In the genomic region with DNA sequence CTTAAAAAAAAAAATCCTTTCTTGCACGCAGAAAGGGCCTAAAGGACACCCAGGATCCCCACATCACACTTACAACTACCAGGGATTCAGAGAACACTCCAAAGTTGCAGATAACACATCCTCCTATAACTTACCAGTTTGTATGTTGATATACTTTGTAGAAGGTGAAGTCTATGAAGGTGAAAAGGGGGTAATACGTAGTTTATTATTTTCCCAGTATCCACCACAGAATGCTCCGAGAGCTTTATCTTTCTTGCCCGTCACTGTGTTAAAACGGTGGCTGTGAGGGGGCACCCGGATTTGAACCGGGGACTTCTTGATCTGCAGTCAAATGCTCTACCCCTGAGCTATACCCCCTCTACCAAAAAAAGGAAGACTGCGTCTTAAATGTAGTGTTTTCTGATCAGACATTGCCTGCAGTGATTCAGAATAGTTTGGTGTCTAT, we compare ENCODE assay signal across 11 cellular contexts. TPM values are rescaled to one million over a fixed set of nuclear protein-coding genes. Genes with fewer than 3 reads are reported as not detected.
DNase-seq lines count a peak whose midpoint lies in the region; ATAC-seq and TF ChIP-seq lines count a peak whose summit lies in the region.
"Had no signal": no experiment of that assay in that cellular context is flagged by ENCODE, and none has a peak within 500 bp of the region (broad histone marks: within the 10 kb centered on the region; RNA-seq: fewer than 3 reads in every experiment).

No MANE protein-coding gene starts in this region.

- POLR2A ChIA-PET in Caco-2 (lab: Charles Lee), result no interaction called here

- CTCF ChIA-PET in activated naive CD4-positive, alpha-beta T cell treated with anti-CD3 and anti-CD28 coated beads for 36 hours (lab: Charles Lee), result interaction anchor here (0.6 to 1.1 kb wide), 2 partner anchors 99 to 121 kb away, joined by 3 read pairs; no protein-coding TSS in a partner anchor
- CTCF ChIA-PET in Caco-2 (lab: Charles Lee), result no interaction called here

- peak overlapping the region; percentile 16 for H3K4me3 Mint-ChIP-seq in activated naive CD4-positive, alpha-beta T cell treated with anti-CD3 and anti-CD28 coated beads for 36 hours
- H3K4me3 Mint-ChIP-seq in activated T-helper 17 cell treated with anti-CD3 and anti-CD28 coated beads, Interleukin-2, amount 50 U/mL, for 72 hours, result no peak overlapping the region
- peak overlapping the region in 1 of 2 donors; percentile 60 for H3K4me3 Mint-ChIP-seq in stimulated activated naive B cell treated with anti-CD40 and anti-IgM and Interleukin-4, amounts not matched to agents 10 μg/mL and 1 μg/mL and 100 μg/mL, for 72 hours
- H3K4me3 Mint-ChIP-seq in Caco-2 (ENCODE audit: unreplicated experiment), result no peak overlapping the region
- H3K4me3 Mint-ChIP-seq: CD4-positive, alpha-beta memory T cell had no signal

- H3K36me3 ChIP-seq in effector memory CD4-positive, alpha-beta T cell (ENCODE audit: control insufficient read depth, insufficient read depth, low read length), result no peaks in the 10 kb centered on the region
- H3K36me3 ChIP-seq in Caco-2 (ENCODE audit: control insufficient read depth, insufficient read depth, low read length), result no peaks in the 10 kb centered on the region

- no peak overlapping the region for H3K4me3 ChIP-seq in effector memory CD4-positive, alpha-beta T cell (ENCODE audit: insufficient read depth, low read depth, low read length, poor library complexity, severe bottlenecking)
- no peak overlapping the region for H3K4me3 ChIP-seq in Caco-2 (ENCODE audit: low read depth, low read length)
- H3K4me3 ChIP-seq: skin epidermis had no signal

- no peaks in the 10 kb centered on the region for H3K9me3 ChIP-seq in effector memory CD4-positive, alpha-beta T cell (ENCODE audit: control insufficient read depth, low read length)
- H3K9me3 ChIP-seq in Caco-2, result no peaks in the 10 kb centered on the region

- H3K4me1 ChIP-seq in effector memory CD4-positive, alpha-beta T cell (ENCODE audit: control insufficient read depth, insufficient read depth, low read length, poor library complexity, severe bottlenecking), result no peaks in the 10 kb centered on the region
- H3K4me1 ChIP-seq in Caco-2, result no peaks in the 10 kb centered on the region

- BruUV-seq in Caco-2 (replicated peaks; lab: Mats Ljungman, UMichigan), result no TSS peak

- no peaks in the 10 kb centered on the region for H3K4me1 Mint-ChIP-seq in activated naive CD4-positive, alpha-beta T cell treated with anti-CD3 and anti-CD28 coated beads for 36 hours (ENCODE audit: low read depth)
- H3K4me1 Mint-ChIP-seq in activated T-helper 17 cell treated with anti-CD3 and anti-CD28 coated beads, Interleukin-2, amount 50 U/mL, for 72 hours, result no peaks in the 10 kb centered on the region
- H3K4me1 Mint-ChIP-seq in stimulated activated naive B cell treated with anti-CD40 and anti-IgM and Interleukin-4, amounts not matched to agents 10 μg/mL and 1 μg/mL and 100 μg/mL, for 72 hours, result peaks cover 22 to 39% of the 10 kb centered on the region in 2 donors
- H3K4me1 Mint-ChIP-seq in Caco-2 (ENCODE audit: low read depth, unreplicated experiment), result no peaks in the 10 kb centered on the region

- H3K27me3 Mint-ChIP-seq in activated naive CD4-positive, alpha-beta T cell treated with anti-CD3 and anti-CD28 coated beads for 36 hours (ENCODE audit: low read depth), result no peaks in the 10 kb centered on the region
- H3K27me3 Mint-ChIP-seq in activated T-helper 17 cell treated with anti-CD3 and anti-CD28 coated beads, Interleukin-2, amount 50 U/mL, for 72 hours, result no peaks in the 10 kb centered on the region
- H3K27me3 Mint-ChIP-seq in stimulated activated naive B cell treated with anti-CD40 and anti-IgM and Interleukin-4, amounts not matched to agents 10 μg/mL and 1 μg/mL and 100 μg/mL, for 72 hours, result no peaks in the 10 kb centered on the region
- no peaks in the 10 kb centered on the region for H3K27me3 Mint-ChIP-seq in Caco-2 (ENCODE audit: insufficient read depth, unreplicated experiment)
- H3K27me3 Mint-ChIP-seq: CD4-positive, alpha-beta memory T cell; naive B cell had no signal

- H3K27ac ChIP-seq in effector memory CD4-positive, alpha-beta T cell (ENCODE audit: insufficient read depth, low read length, poor library complexity, severe bottlenecking), result no peak overlapping the region
- H3K27ac ChIP-seq: skin epidermis had no signal

- peak; percentile 53 for ATAC-seq in activated T-helper 17 cell treated with anti-CD3 and anti-CD28 coated beads, Interleukin-2, amount 50 U/mL, for 72 hours (replicated peaks)
- peak; percentile 18 to 65 for ATAC-seq in stimulated activated naive B cell treated with anti-CD40 and anti-IgM and Interleukin-4, amounts not matched to agents 10 μg/mL and 1 μg/mL and 100 μg/mL, for 72 hours (replicated peaks)
- no peak for ATAC-seq in GM19463 (IDR thresholded peaks at IDR 0.05; ENCODE audit: unreplicated experiment)

- peak; percentile 44 for DNase-seq in activated naive CD4-positive, alpha-beta T cell treated with anti-CD3 and anti-CD28 coated beads for 36 hours
- no peak for DNase-seq in activated naive CD4-positive, alpha-beta T cell treated with Interleukin-2 at 50 U/mL for 16 hours
- peak; percentile 63 for DNase-seq in NCI-H146 (lab: John Stamatoyannopoulos, UW)
- DNase-seq in stimulated activated naive B cell treated with anti-CD40 and anti-IgM and Interleukin-4, amounts not matched to agents 10 μg/mL and 1 μg/mL and 100 μg/mL, for 72 hours, result no peak
- DNase-seq in effector memory CD4-positive, alpha-beta T cell, result no peak
- no peak for DNase-seq in Caco-2
- DNase-seq: CD4-positive, alpha-beta memory T cell; naive B cell had no signal

- no peaks in the 10 kb centered on the region for H3K27me3 ChIP-seq in effector memory CD4-positive, alpha-beta T cell (replicated peaks; ENCODE audit: control insufficient read depth, insufficient read depth, low read length, poor library complexity, severe bottlenecking)
- H3K27me3 ChIP-seq in Caco-2 (replicated peaks; ENCODE audit: control insufficient read depth, insufficient read depth, low read length), result no peaks in the 10 kb centered on the region

- H3K36me3 Mint-ChIP-seq in activated naive CD4-positive, alpha-beta T cell treated with anti-CD3 and anti-CD28 coated beads for 36 hours (ENCODE audit: low read depth), result no peaks in the 10 kb centered on the region
- no peaks in the 10 kb centered on the region for H3K36me3 Mint-ChIP-seq in activated T-helper 17 cell treated with anti-CD3 and anti-CD28 coated beads, Interleukin-2, amount 50 U/mL, for 72 hours (ENCODE audit: low read depth)
- H3K36me3 Mint-ChIP-seq in stimulated activated naive B cell treated with anti-CD40 and anti-IgM and Interleukin-4, amounts not matched to agents 10 μg/mL and 1 μg/mL and 100 μg/mL, for 72 hours, result peaks cover 2 to 4% of the 10 kb centered on the region in 2 donors
- H3K36me3 Mint-ChIP-seq in Caco-2 (ENCODE audit: insufficient read depth, unreplicated experiment), result peaks cover 20% of the 10 kb centered on the region
- H3K36me3 Mint-ChIP-seq: CD4-positive, alpha-beta memory T cell; naive B cell had no signal

- no peak for TF ChIP-seq CTCF in Caco-2 (IDR thresholded peaks at IDR 0.05; ENCODE audit: insufficient read depth in 1 of 2, low read depth in 1 of 2, low read length in 1 of 2, severe bottlenecking in 1 of 2, unreplicated experiment in 1 of 2)

- intact Hi-C loops in activated naive CD4-positive, alpha-beta T cell treated with anti-CD3 and anti-CD28 coated beads for 36 hours (cut with micrococcal nuclease), result no loop called here
- intact Hi-C loops in Caco-2 (cut with micrococcal nuclease; ENCODE audit: unreplicated experiment), result no loop called here

- no peak overlapping the region for H3K27ac Mint-ChIP-seq in activated naive CD4-positive, alpha-beta T cell treated with anti-CD3 and anti-CD28 coated beads for 36 hours
- H3K27ac Mint-ChIP-seq in activated T-helper 17 cell treated with anti-CD3 and anti-CD28 coated beads, Interleukin-2, amount 50 U/mL, for 72 hours, result peak overlapping the region; percentile 69
- H3K27ac Mint-ChIP-seq in stimulated activated naive B cell treated with anti-CD40 and anti-IgM and Interleukin-4, amounts not matched to agents 10 μg/mL and 1 μg/mL and 100 μg/mL, for 72 hours, result peak overlapping the region; percentile 92
- no peak overlapping the region for H3K27ac Mint-ChIP-seq in Caco-2 (ENCODE audit: unreplicated experiment)

- H3K9me3 Mint-ChIP-seq in activated naive CD4-positive, alpha-beta T cell treated with anti-CD3 and anti-CD28 coated beads for 36 hours, result no peaks in the 10 kb centered on the region
- H3K9me3 Mint-ChIP-seq in activated T-helper 17 cell treated with anti-CD3 and anti-CD28 coated beads, Interleukin-2, amount 50 U/mL, for 72 hours, result no peaks in the 10 kb centered on the region
- H3K9me3 Mint-ChIP-seq in stimulated activated naive B cell treated with anti-CD40 and anti-IgM and Interleukin-4, amounts not matched to agents 10 μg/mL and 1 μg/mL and 100 μg/mL, for 72 hours, result no peaks in the 10 kb centered on the region
- H3K9me3 Mint-ChIP-seq in Caco-2 (ENCODE audit: unreplicated experiment), result no peaks in the 10 kb centered on the region
- H3K9me3 Mint-ChIP-seq: CD4-positive, alpha-beta memory T cell; naive B cell had no signal

RNA-seq across cellular contexts. Expression of gene RPL23, which starts 7.9 kb away (rescaled TPM):
- 1,000 to 10,000 TPM; 2,241 to 2,332 TPM for total RNA-seq in activated naive CD4-positive, alpha-beta T cell treated with anti-CD3 and anti-CD28 coated beads for 36 hours
- total RNA-seq in activated T-helper 17 cell treated with anti-CD3 and anti-CD28 coated beads, Interleukin-2, amount 50 U/mL, for 72 hours, result 1,000 to 10,000 TPM; 1,686 to 2,077 TPM
- total RNA-seq in Caco-2 (2022), result 2,216 and 2,327 TPM in 2 replicates

RNA-seq across cellular contexts. Expression of gene LASP1, which starts 8.4 kb away (rescaled TPM):
- 100 to 1,000 TPM; 105 to 113 TPM for total RNA-seq in activated naive CD4-positive, alpha-beta T cell treated with anti-CD3 and anti-CD28 coated beads for 36 hours
- total RNA-seq in activated T-helper 17 cell treated with anti-CD3 and anti-CD28 coated beads, Interleukin-2, amount 50 U/mL, for 72 hours, result 100 to 1,000 TPM; 116 to 172 TPM
- total RNA-seq in Caco-2 (2022), result 137 and 143 TPM in 2 replicates

RNA-seq across cellular contexts. Expression of gene CWC25, which starts 36.3 kb away (rescaled TPM):
- total RNA-seq in activated naive CD4-positive, alpha-beta T cell treated with anti-CD3 and anti-CD28 coated beads for 36 hours, result 10 to 100 TPM; 18.6 to 21.9 TPM
- total RNA-seq in activated T-helper 17 cell treated with anti-CD3 and anti-CD28 coated beads, Interleukin-2, amount 50 U/mL, for 72 hours, result 10 to 100 TPM; 28.1 to 37.1 TPM
- 18.2 and 19.1 TPM in 2 replicates for total RNA-seq in Caco-2 (2022)

Comparison
In these comparisons a context has a peak if more than half of its experiments do, and no peak if none do; other contexts are left out.
1. DNase-seq: peak in activated naive CD4-positive, alpha-beta T cell treated with anti-CD3 and anti-CD28 coated beads for 36 hours (single experiment) and NCI-H146 (single experiment); none in activated naive CD4-positive, alpha-beta T cell treated with Interleukin-2 at 50 U/mL for 16 hours (single experiment), stimulated activated naive B cell treated with anti-CD40 and anti-IgM and Interleukin-4, amounts not matched to agents 10 μg/mL and 1 μg/mL and 100 μg/mL, for 72 hours (single experiment), effector memory CD4-positive, alpha-beta T cell (0 of 3) and Caco-2 (0 of 2).
2. H3K27ac Mint-ChIP-seq: peak in activated T-helper 17 cell treated with anti-CD3 and anti-CD28 coated beads, Interleukin-2, amount 50 U/mL, for 72 hours (single experiment) and stimulated activated naive B cell treated with anti-CD40 and anti-IgM and Interleukin-4, amounts not matched to agents 10 μg/mL and 1 μg/mL and 100 μg/mL, for 72 hours (single experiment); none in activated naive CD4-positive, alpha-beta T cell treated with anti-CD3 and anti-CD28 coated beads for 36 hours (single experiment) and Caco-2 (single experiment).